ENCODE assay signal across 15 cellular contexts in the genomic region with DNA sequence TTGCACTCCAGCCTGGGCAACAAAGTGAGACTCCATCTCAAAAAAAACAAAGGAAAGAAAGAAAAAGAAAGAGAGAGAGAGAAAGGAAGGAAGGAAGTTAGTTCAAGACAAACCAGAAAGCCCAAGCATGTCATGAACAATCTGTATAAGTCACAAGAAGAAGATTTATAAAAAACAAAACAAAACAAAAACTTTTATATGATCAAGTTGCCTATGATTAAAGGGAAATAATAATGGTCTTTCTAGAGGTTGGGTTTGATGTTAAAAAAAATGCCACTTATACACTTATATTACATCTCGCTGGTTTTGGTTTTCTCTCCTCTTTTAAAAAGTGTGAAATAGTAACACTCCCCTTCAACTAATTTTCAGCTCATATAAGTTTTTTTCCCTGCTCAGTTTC.
DNase-seq lines count a peak whose midpoint lies in the region; ATAC-seq and TF ChIP-seq lines count a peak whose summit lies in the region.
"Had no signal": no experiment of that assay in that cellular context is flagged by ENCODE, and none has a peak within 500 bp of the region (broad histone marks: within the 10 kb centered on the region; RNA-seq: fewer than 3 reads in every experiment).

No MANE protein-coding gene starts in this region.

- WGBS in heart left ventricle, 4 donors, result 82 to 97% (median 87%) methylated on average over 1 of the region's 1 CpG
- no CpG with 5 or more reads among the region's 1 CpG for WGBS in H9 (ENCODE audit: extremely low coverage, insufficient read length, low lambda C conversion rate)

- no peak overlapping the region for H3K4ac ChIP-seq in H9 (ENCODE audit: low read depth, low read length)

- H3K79me1 ChIP-seq in H9 (ENCODE audit: insufficient read depth, low read depth, low read length, poor library complexity, severe bottlenecking), result no peaks in the 10 kb centered on the region

- peaks cover 0 to 23% (median 4%) of the 10 kb centered on the region in 9 donors for H3K36me3 ChIP-seq in heart left ventricle
- peaks cover 7% of the 10 kb centered on the region for H3K36me3 ChIP-seq in upper lobe of right lung
- H3K36me3 ChIP-seq: neural progenitor cell, tibial nerve had no signal

- no peak overlapping the region for H4K91ac ChIP-seq in H9 (ENCODE audit: insufficient read length, low read depth, low read length)

- no peak overlapping the region for H2AK5ac ChIP-seq in H9 (ENCODE audit: insufficient read length, low read length)

- peak overlapping the region in 10 of 12 donors; percentile 9 to 86 (median 42) for H3K27ac ChIP-seq in heart left ventricle
- H3K27ac ChIP-seq in upper lobe of right lung, result peak overlapping the region; percentile 56
- H3K27ac ChIP-seq in H9 (ENCODE audit: insufficient read length, low read depth, low read length), result no peak overlapping the region
- H3K27ac ChIP-seq: neural progenitor cell had no signal

- H3K36me3 Mint-ChIP-seq in T-cell (peaks cover 47% of the 10 kb centered on the region), H9 (ENCODE audit: insufficient read depth in 1 of 3, low read depth in 3 of 3) (peaks cover 18 to 24% (median 20%) of the 10 kb centered on the region in 3 experiments)

- no peaks in the 10 kb centered on the region for H4K20me1 ChIP-seq in H9 (ENCODE audit: control insufficient read depth, insufficient read depth, insufficient read length)

- CTCF ChIA-PET in T-cell (lab: Charles Lee), result interaction anchor here in 1 of 2 donors (0.7 kb wide), 1 partner anchor 334 kb away, joined by 3 read pairs; the partner anchor contains the start of gene ARMH2

- H3K79me2 ChIP-seq in H9 (ENCODE audit: insufficient read depth, low read length), result no peaks in the 10 kb centered on the region

- H3K4me1 Mint-ChIP-seq in T-cell, result peaks cover 54 to 71% (median 63%) of the 10 kb centered on the region in 3 donors
- H3K4me1 Mint-ChIP-seq in H9, result peaks cover 11 to 22% of the 10 kb centered on the region in 2 experiments
- H3K4me1 Mint-ChIP-seq: neural progenitor cell had no signal

- H3K23me2 ChIP-seq in H9 (ENCODE audit: insufficient read length, low read depth, low read length, poor library complexity, severe bottlenecking), result no peaks in the 10 kb centered on the region

- no peak overlapping the region for H3K9ac ChIP-seq in H9 (ENCODE audit: extremely low read depth, insufficient read length, low read length)
- H3K9ac ChIP-seq: neural progenitor cell had no signal

- peaks cover 0 to 8% (median 4%) of the 10 kb centered on the region in 3 donors for H3K9me3 Mint-ChIP-seq in T-cell
- H3K9me3 Mint-ChIP-seq in H9, result peaks cover 38 to 56% of the 10 kb centered on the region in 2 experiments

- H4K8ac ChIP-seq in H9 (replicated peaks; ENCODE audit: insufficient read length, low read depth, low read length), result no peak overlapping the region

- no peak overlapping the region for H3T11ph ChIP-seq in H9 (ENCODE audit: low read length)

- POLR2A ChIA-PET in T-cell (lab: Charles Lee), result interaction anchor here in 1 of 2 donors (0.6 to 0.7 kb wide), 2 partner anchors 310 to 970 kb away, joined by 3 to 4 read pairs; no protein-coding TSS in a partner anchor

- intact Hi-C loops in heart left ventricle (cut with DNase I) (loop anchor here in 1 of 10 donors (10.0 kb wide), 1 partner anchor 48 kb away; no protein-coding TSS in a partner anchor), Right ventricle myocardium superior (cut with DNase I) (no loop called here), upper lobe of right lung (cut with DNase I) (no loop called here)

- H3K27me3 Mint-ChIP-seq in T-cell (no peaks in the 10 kb centered on the region), H9 (ENCODE audit: low read depth) (no peaks in the 10 kb centered on the region)

- no peak for TF ChIP-seq POLR2A in heart left ventricle (IDR thresholded peaks at IDR 0.05)

- H4K5ac ChIP-seq in H9 (ENCODE audit: insufficient read length, low read depth, low read length), result no peak overlapping the region

- no peak overlapping the region for H2BK20ac ChIP-seq in H9 (ENCODE audit: low read depth, low read length, poor library complexity, severe bottlenecking)

- H3K23ac ChIP-seq in H9 (ENCODE audit: insufficient read length, low read depth, low read length), result no peak overlapping the region

- H3K9me3 ChIP-seq in heart left ventricle (peaks cover 0 to 10% (median 0%) of the 10 kb centered on the region in 12 donors), upper lobe of right lung (no peaks in the 10 kb centered on the region), H9 (ENCODE audit: control insufficient read depth, low read depth, low read length) (peaks cover 7% of the 10 kb centered on the region)
- H3K9me3 ChIP-seq: tibial nerve had no signal

- ATAC-seq in heart left ventricle (no peak), Right ventricle myocardium superior (ENCODE audit: poor library complexity) (no peak), T-cell (replicated peaks in 1 of 4) (no peak), upper lobe of right lung (no peak)

- H3K4me3 Mint-ChIP-seq in T-cell, result peak overlapping the region in 2 of 3 donors; percentile 45 to 48
- no peak overlapping the region for H3K4me3 Mint-ChIP-seq in H9
- H3K4me3 Mint-ChIP-seq: neural progenitor cell had no signal

- H3K18ac ChIP-seq in H9 (ENCODE audit: insufficient read length, low read depth, low read length), result no peak overlapping the region

- H2BK5ac ChIP-seq in H9 (ENCODE audit: insufficient read length, low read length), result no peak overlapping the region

- DNase-seq in heart left ventricle (no peak), Right ventricle myocardium superior (no peak), T-cell (no peak), fibroblast of mammary gland (ENCODE audit: low read depth) (peak; percentile 20), upper lobe of right lung (no peak), H9 (no peak), SW480 (ENCODE audit: low spot score) (no peak)
- DNase-seq in activated CD4-positive, CD25-positive, alpha-beta regulatory T cell (lab: John Stamatoyannopoulos, UW), result no peak
- DNase-seq: activated CD4-positive, alpha-beta T cell treated with anti-CD3 and anti-CD28 coated beads, Interleukin-2, amount 50 U/mL, for 1 hour; mammary epithelial cell; NCI-H2029 treated with DMSO at 0.1 percent for 48 hours; retina; RPMI8226 had no signal

- H3K27ac Mint-ChIP-seq in T-cell (no peak overlapping the region), H9 (no peak overlapping the region)
- H3K27ac Mint-ChIP-seq: neural progenitor cell had no signal

- H3K4me3 ChIP-seq in heart left ventricle, result peak overlapping the region in 4 of 12 donors; percentile 2 to 26 (median 20)
- H3K4me3 ChIP-seq in fibroblast of mammary gland (ENCODE audit: control insufficient read depth, low read depth, low read length), result no peak overlapping the region
- H3K4me3 ChIP-seq in upper lobe of right lung, result no peak overlapping the region
- H3K4me3 ChIP-seq: neural progenitor cell, tibial nerve had no signal

- no peak for TF ChIP-seq CTCF in heart left ventricle (IDR thresholded peaks at IDR 0.05)
- TF ChIP-seq CTCF in fibroblast of mammary gland (conservative IDR thresholded peaks at IDR 0.05; ENCODE audit: control insufficient read depth, insufficient read depth, low read depth, low read length), result no peak
- TF ChIP-seq CTCF in upper lobe of right lung (IDR thresholded peaks at IDR 0.05), result no peak
- TF ChIP-seq CTCF in H9 (conservative IDR thresholded peaks at IDR 0.05), result no peak

- H3K27me3 ChIP-seq in heart left ventricle, result no peaks in the 10 kb centered on the region
- no peaks in the 10 kb centered on the region for H3K27me3 ChIP-seq in upper lobe of right lung
- H3K27me3 ChIP-seq in H9 (ENCODE audit: insufficient read depth, low read length), result no peaks in the 10 kb centered on the region
- H3K27me3 ChIP-seq: neural progenitor cell, tibial nerve had no signal

- no peak overlapping the region for H3K4me2 ChIP-seq in H9 (ENCODE audit: insufficient read depth, insufficient read length, low read length)
- H3K4me2 ChIP-seq: neural progenitor cell had no signal

- no peak overlapping the region for H3K14ac ChIP-seq in H9 (ENCODE audit: insufficient read depth, low read length)

- H3K4me1 ChIP-seq in heart left ventricle (peaks cover 0 to 47% (median 17%) of the 10 kb centered on the region in 12 donors), upper lobe of right lung (peaks cover 47% of the 10 kb centered on the region), H9 (ENCODE audit: insufficient read depth, low read length) (no peaks in the 10 kb centered on the region)
- H3K4me1 ChIP-seq: neural progenitor cell had no signal

- no peak overlapping the region for H2BK120ac ChIP-seq in H9 (ENCODE audit: low read depth, low read length, poor library complexity, severe bottlenecking)

- no peak overlapping the region for H2BK12ac ChIP-seq in H9 (ENCODE audit: insufficient read length, low read depth, low read length)

- H3K56ac ChIP-seq in H9 (ENCODE audit: insufficient read length, low read depth, low read length), result no peak overlapping the region

- H2AFZ ChIP-seq in H9 (ENCODE audit: low read length), result no peak overlapping the region
- H2AFZ ChIP-seq: neural progenitor cell had no signal

- no peak overlapping the region for H2BK15ac ChIP-seq in H9 (ENCODE audit: low read depth, low read length)

Comparison
In these comparisons a context has a peak if more than half of its experiments do, and no peak if none do; other contexts are left out.
1. H3K4me3 Mint-ChIP-seq: peak in T-cell (2 of 3); none in H9 (0 of 2).